ENCODE assay signal across 29 cellular contexts in genomic region chr12:122665349-122665748, GRCh38. TPM values are rescaled to one million over a fixed set of nuclear protein-coding genes. Genes with fewer than 3 reads are reported as not detected.
"Had no signal": no experiment of that assay in that cellular context is flagged by ENCODE, and none has a peak within 500 bp of the region (broad histone marks: within the 10 kb centered on the region; RNA-seq: fewer than 3 reads in every experiment).

No MANE protein-coding gene starts in this region.

- H3K9me3 Mint-ChIP-seq: immature natural killer cell, natural killer cell, nephron progenitor cell had no signal

- H3K36me3 ChIP-seq: left lung, lower lobe of right lung, ovary, right atrium auricular region, right lobe of liver, stomach, thyroid gland, transverse colon, upper lobe of left lung, vagina had no signal

- H3K4me3 Mint-ChIP-seq: immature natural killer cell; natural killer cell; nephron progenitor cell; stimulated activated naive B cell treated with anti-CD40 and anti-IgM and Interleukin-4, amounts not matched to agents 10 μg/mL and 1 μg/mL and 100 μg/mL, for 72 hours had no signal

- H3K36me3 Mint-ChIP-seq: natural killer cell had no signal

- H3K9me3 ChIP-seq: left lung, lower lobe of right lung, ovary, right atrium auricular region, right lobe of liver, stomach, testis, thyroid gland, transverse colon, upper lobe of left lung, vagina had no signal

- H3K4me1 ChIP-seq: left lung, lower lobe of right lung, right atrium auricular region, right lobe of liver, testis, transverse colon, upper lobe of left lung, vagina had no signal

- DNase-seq: hippocampal formation; immature natural killer cell; kidney; left colon; left lung; lower lobe of right lung; mammary epithelial cell; mesenchymal stem cell; natural killer cell; nephron progenitor cell; ovary; right lobe of liver; stimulated activated CD4-positive, alpha-beta T cell treated with anti-CD3 and anti-CD28 coated beads, Interleukin-1b, Interleukin-23, amount 100 ng/mL, for 48 hours; stimulated activated CD4-positive, alpha-beta T cell treated with anti-CD3 and anti-CD28 coated beads, Interleukin-2, amount 100 ng/mL, for 48 hours; stimulated activated naive B cell treated with anti-CD40 and anti-IgM and Interleukin-4, amounts not matched to agents 10 μg/mL and 1 μg/mL and 100 μg/mL, for 72 hours; stimulated activated naive CD8-positive, alpha-beta T cell treated with anti-CD3 and anti-CD28 coated beads, Interleukin-15, Interleukin-2, amounts not matched to agents 100 U/mL and 50 U/mL, for 24 hours; stomach; testis; thyroid gland; transverse colon; upper lobe of left lung had no signal

- H3K27me3 Mint-ChIP-seq: progenitor cell of endocrine pancreas; stimulated activated naive B cell treated with anti-CD40 and anti-IgM and Interleukin-4, amounts not matched to agents 10 μg/mL and 1 μg/mL and 100 μg/mL, for 72 hours had no signal

- H3K4me1 Mint-ChIP-seq: immature natural killer cell; natural killer cell; nephron progenitor cell; stimulated activated naive B cell treated with anti-CD40 and anti-IgM and Interleukin-4, amounts not matched to agents 10 μg/mL and 1 μg/mL and 100 μg/mL, for 72 hours had no signal

- H3K27ac ChIP-seq: left lung, lower lobe of right lung, ovary, right atrium auricular region, right lobe of liver, stomach, testis, thyroid gland, transverse colon, upper lobe of left lung, vagina had no signal

- H3K4me3 ChIP-seq: left lung, lower lobe of right lung, ovary, right atrium auricular region, right lobe of liver, smooth muscle cell, stomach, testis, thyroid gland, transverse colon, upper lobe of left lung, vagina had no signal

- H3K27me3 ChIP-seq: left lung, ovary, right atrium auricular region, right lobe of liver, stomach, testis, thyroid gland, transverse colon, upper lobe of left lung, vagina had no signal

- H3K27ac Mint-ChIP-seq: immature natural killer cell; natural killer cell; nephron progenitor cell; progenitor cell of endocrine pancreas; stimulated activated naive B cell treated with anti-CD40 and anti-IgM and Interleukin-4, amounts not matched to agents 10 μg/mL and 1 μg/mL and 100 μg/mL, for 72 hours had no signal

RNA-seq across cellular contexts. Expression of gene HCAR2, which starts 37.8 kb away (rescaled TPM):
- total RNA-seq: kidney, mucosa of gallbladder, pulmonary artery endothelial cell, renal cortical epithelial cell, thyroid gland had no signal

RNA-seq across cellular contexts. Expression of gene HCAR3, which starts 51.3 kb away (rescaled TPM):
- total RNA-seq: kidney, mucosa of gallbladder, progenitor cell of endocrine pancreas, pulmonary artery endothelial cell, renal cortical epithelial cell, right atrium auricular region, skeletal muscle tissue, smooth muscle cell, transverse colon had no signal
